Comparison of ENCODE assay signal across 18 cellular contexts in genomic region chr7:104903044-104903443, GRCh38.
"Had no signal": no experiment of that assay in that cellular context is flagged by ENCODE, and none has a peak within 500 bp of the region (broad histone marks: within the 10 kb centered on the region; RNA-seq: fewer than 3 reads in every experiment).

No MANE protein-coding gene starts in this region.

- H3K27me3 ChIP-seq: colonic mucosa, esophagus squamous epithelium, left lung, ovary, upper lobe of right lung had no signal

- H3K4me1 ChIP-seq: colonic mucosa, esophagus squamous epithelium, upper lobe of right lung had no signal

- ATAC-seq: activated T-helper 17 cell treated with anti-CD3 and anti-CD28 coated beads, Interleukin-2, amount 50 U/mL, for 72 hours; left lung; T-cell; upper lobe of right lung had no signal

- H3K9me3 ChIP-seq: colonic mucosa, esophagus squamous epithelium, left lung, ovary, thoracic aorta, upper lobe of right lung had no signal

- H3K36me3 ChIP-seq: colonic mucosa, esophagus squamous epithelium, left lung, ovary, thoracic aorta, upper lobe of right lung had no signal

- DNase-seq: activated CD4-positive, alpha-beta T cell treated with anti-CD3 and anti-CD28 coated beads, Interleukin-2, amount 50 U/mL, for 4 hours; activated CD4-positive, CD25-positive, alpha-beta regulatory T cell treated with anti-CD3 and anti-CD28 coated beads, Interleukin-2, amount 50 U/mL, for 72 hours; activated naive CD4-positive, alpha-beta T cell treated with anti-CD3 and anti-CD28 coated beads for 36 hours; activated T-cell treated with anti-CD3 and anti-CD28 coated beads for 4 hours; central memory CD4-positive, alpha-beta T cell; colonic mucosa; esophagus squamous epithelium; left lung; naive B cell; ovary; stimulated activated CD4-positive, alpha-beta T cell treated with anti-CD3 and anti-CD28 coated beads, Interleukin-1b, Interleukin-23, amount 100 ng/mL, for 48 hours; T-cell; T-helper 9 cell; upper lobe of right lung had no signal

- FAIRE-seq: endometrium, keratinocyte had no signal

- H3K4me3 ChIP-seq: colonic mucosa, esophagus squamous epithelium, left lung, ovary, thoracic aorta, upper lobe of right lung had no signal

- H3K27ac ChIP-seq: colonic mucosa, esophagus squamous epithelium, left lung, ovary, thoracic aorta, upper lobe of right lung had no signal
